ENCODE assay signal across 29 cellular contexts in genomic region chr1:109714661-109715372, GRCh38. TPM values are rescaled to one million over a fixed set of nuclear protein-coding genes. Genes with fewer than 3 reads are reported as not detected.
"Had no signal": no experiment of that assay in that cellular context is flagged by ENCODE, and none has a peak within 500 bp of the region (broad histone marks: within the 10 kb centered on the region; RNA-seq: fewer than 3 reads in every experiment).

No MANE protein-coding gene starts in this region.

- H3K4me1 ChIP-seq: breast epithelium, colonic mucosa, left lung, spleen, upper lobe of right lung had no signal

- H3K27me3 ChIP-seq: breast epithelium, colonic mucosa, gastroesophageal sphincter, upper lobe of right lung had no signal

- H3K4me3 ChIP-seq: breast epithelium, colonic mucosa, dorsolateral prefrontal cortex, gastroesophageal sphincter, heart left ventricle, left lung, lung, spleen, upper lobe of right lung had no signal

- DNase-seq: activated B cell treated with CpG ODN at 0.5 μM for 24 hours; activated CD4-positive, alpha-beta T cell treated with anti-CD3 and anti-CD28 coated beads for 36 hours; activated CD4-positive, alpha-beta T cell treated with anti-CD3 and anti-CD28 coated beads, Interleukin-2, amount 50 U/mL, for 4 hours; activated CD8-positive, alpha-beta memory T cell treated with anti-CD3 and anti-CD28 coated beads for 24 hours; activated CD8-positive, alpha-beta memory T cell treated with anti-CD3 and anti-CD28 coated beads, Interleukin-2, amount 50 U/mL, for 4 hours; activated naive CD8-positive, alpha-beta T cell treated with anti-CD3 and anti-CD28 coated beads for 36 hours; activated T-cell treated with anti-CD3 and anti-CD28 coated beads, Interleukin-2, amount 50 U/mL, for 24 hours; colonic mucosa; dorsolateral prefrontal cortex; effector memory CD8-positive, alpha-beta T cell; heart left ventricle; immature natural killer cell; left lung; naive thymus-derived CD8-positive, alpha-beta T cell; spleen; stimulated activated CD4-positive, alpha-beta T cell treated with anti-CD3 and anti-CD28 coated beads, Interleukin-4, amount 100 ng/mL, for 24 hours; stimulated activated naive CD4-positive, alpha-beta T cell treated with Interleukin-2 at 50 U/mL for 16 hours; T-helper 17 cell; upper lobe of right lung had no signal

- H3K36me3 ChIP-seq: breast epithelium, colonic mucosa, gastroesophageal sphincter, heart left ventricle, left lung, spleen, upper lobe of right lung had no signal

- ATAC-seq: activated CD4-positive, alpha-beta T cell treated with anti-CD3 and anti-CD28 coated beads for 36 hours; activated T-helper 17 cell treated with anti-CD3 and anti-CD28 coated beads, Interleukin-2, amount 50 U/mL, for 72 hours; effector memory CD8-positive, alpha-beta T cell; esophagus mucosa; gastroesophageal sphincter; heart left ventricle; left lung; naive thymus-derived CD8-positive, alpha-beta T cell; T-helper 17 cell; upper lobe of right lung had no signal

- H3K27ac ChIP-seq: breast epithelium, colonic mucosa, dorsolateral prefrontal cortex, gastroesophageal sphincter, heart left ventricle, left lung, spleen, upper lobe of right lung had no signal

- H3K9me3 ChIP-seq: breast epithelium, colonic mucosa, gastroesophageal sphincter, upper lobe of right lung had no signal

RNA-seq across cellular contexts. Expression of gene GSTM5, which starts 2.8 kb away (rescaled TPM):
- total RNA-seq: activated T-helper 17 cell treated with anti-CD3 and anti-CD28 coated beads, Interleukin-2, amount 50 U/mL, for 72 hours; astrocyte; kidney epithelial cell; naive thymus-derived CD8-positive, alpha-beta T cell had no signal

RNA-seq across cellular contexts. Expression of gene GSTM1, which starts 27.2 kb away (rescaled TPM):
- total RNA-seq: activated naive CD8-positive, alpha-beta T cell treated with anti-CD3 and anti-CD28 coated beads for 36 hours; astrocyte; esophagus mucosa; lung; mesenteric fat pad; osteoblast; upper lobe of right lung had no signal
- polyA plus RNA-seq: endothelial cell of umbilical vein had no signal

RNA-seq across cellular contexts. Expression of gene EPS8L3, which starts 48.9 kb away (rescaled TPM):
- total RNA-seq: activated B cell treated with CpG ODN at 0.5 μM for 24 hours; activated CD4-positive, alpha-beta T cell treated with anti-CD3 and anti-CD28 coated beads for 36 hours; activated naive CD8-positive, alpha-beta T cell treated with anti-CD3 and anti-CD28 coated beads for 36 hours; activated T-helper 17 cell treated with anti-CD3 and anti-CD28 coated beads, Interleukin-2, amount 50 U/mL, for 72 hours; astrocyte; endothelial cell of umbilical vein; esophagus mucosa; left lung; naive thymus-derived CD8-positive, alpha-beta T cell; osteoblast; T-helper 17 cell; upper lobe of right lung had no signal
- polyA plus RNA-seq: endothelial cell of umbilical vein; naive thymus-derived CD8-positive, alpha-beta T cell; spleen had no signal
